In genomic region chr6:31727717-31728671, GRCh38 we compare ENCODE assay signal across 1 cellular context.
TF ChIP-seq lines count a peak whose summit lies in the region.

No MANE protein-coding gene starts in this region.

TF ChIP-seq in H1, 55 proteins besides CTCF, POLR2A, EP300 and RAD21:
- TF ChIP-seq HDAC6 (IDR thresholded peaks at IDR 0.05; ENCODE audit: low read depth, low read length) (no peak), KDM1A (IDR thresholded peaks at IDR 0.05; ENCODE audit: borderline replicate concordance, low read length) (no peak), MAFK (IDR thresholded peaks at IDR 0.05; ENCODE audit: low read depth, low read length) (no peak), PHF8 (conservative IDR thresholded peaks at IDR 0.05; ENCODE audit: low read depth, low read length) (no peak), SAP30 (IDR thresholded peaks at IDR 0.05; ENCODE audit: insufficient read depth, insufficient replicate concordance, low read length) (no peak), CREB1 (IDR thresholded peaks at IDR 0.05) (no peak), TAF7 (optimal IDR thresholded peaks at IDR 0.05; ENCODE audit: borderline replicate concordance, low read depth, low read length) (no peak), JUN (IDR thresholded peaks at IDR 0.05; ENCODE audit: low read depth, low read length) (no peak), SP2 (IDR thresholded peaks at IDR 0.05; ENCODE audit: low read length) (no peak), GABPA (IDR thresholded peaks at IDR 0.05; ENCODE audit: borderline replicate concordance, insufficient read depth, low read length) (no peak)
